In genomic region chr7:105439174-105439893, GRCh38 we compare ENCODE assay signal across 8 cellular contexts. TPM values are rescaled to one million over a fixed set of nuclear protein-coding genes. Genes with fewer than 3 reads are reported as not detected.
DNase-seq lines count a peak whose midpoint lies in the region; ATAC-seq and TF ChIP-seq lines count a peak whose summit lies in the region.

No MANE protein-coding gene starts in this region.

- H3K9me3 ChIP-seq in SK-N-SH: no peaks in the 10 kb centered on the region

- H3K4me1 ChIP-seq in SK-N-SH (ENCODE audit: control insufficient read depth in 1 of 2, insufficient read depth in 2 of 2, low read depth in 1 of 2, low read length in 1 of 2): peaks cover 0 to 4% of the 10 kb centered on the region in 2 experiments; a peak in 1 of 4 replicates

- whole genome bisulfite sequencing in SK-N-SH (ENCODE audit: low lambda C conversion rate): 83% methylated on average over 9 of the region's 9 CpGs

- POLR2A ChIA-PET in SK-N-SH (lab: Yijun Ruan, JAX): no interaction called here

- TF ChIP-seq CTCF in 22Rv1 (IDR thresholded peaks at IDR 0.05): peak; percentile 22; the same call in 1 of the 2 replicates
- peak; percentile 35; the same call in 1 of the 2 replicates for TF ChIP-seq CTCF in SK-N-SH (IDR thresholded peaks at IDR 0.05)

- DNase-seq in H7: peak; percentile 32
- peak; percentile 32 for DNase-seq in SK-N-SH
- peak; percentile 25 for DNase-seq in iPS-NIHi11 (ENCODE audit: low spot score)
- no peak for DNase-seq in C1 segment of cervical spinal cord (lab: John Stamatoyannopoulos, UW)
- no peak for DNase-seq in activated CD8-positive, alpha-beta memory T cell treated with anti-CD3 and anti-CD28 coated beads for 24 hours
- no peak for DNase-seq in NK-92 treated with Interleukin-12 subunit alpha and Interleukin-12 subunit beta, amount 100 ng/mL, for 24 hours (lab: John Stamatoyannopoulos, UW)

- no peaks in the 10 kb centered on the region for H4K20me1 ChIP-seq in SK-N-SH (ENCODE audit: insufficient read depth)

- no peak overlapping the region for H3K9ac ChIP-seq in SK-N-SH

- peaks cover 11% of the 10 kb centered on the region for H3F3A ChIP-seq in SK-N-SH (replicated peaks; ENCODE audit: insufficient read depth)

- no peaks in the 10 kb centered on the region for H3K36me3 ChIP-seq in H7 (replicated peaks; ENCODE audit: control insufficient read depth, insufficient read depth, low read length)
- H3K36me3 ChIP-seq in SK-N-SH (replicated peaks in 1 of 2; ENCODE audit: control insufficient read depth in 1 of 2, insufficient read depth in 2 of 2, low read length in 1 of 2): no peaks in the 10 kb centered on the region

- H3K4me2 ChIP-seq in SK-N-SH: peak overlapping the region; percentile 35

- H3K27me3 ChIP-seq in H7 (ENCODE audit: control insufficient read depth, insufficient read depth, low read length): no peaks in the 10 kb centered on the region
- no peaks in the 10 kb centered on the region for H3K27me3 ChIP-seq in SK-N-SH (ENCODE audit: insufficient read depth)

- H3K4me3 ChIP-seq in H7 (ENCODE audit: insufficient read depth, low read depth, low read length) (no peak overlapping the region), SK-N-SH (ENCODE audit: low read depth in 2 of 2, low read length in 1 of 2) (no peak overlapping the region)

- no peaks in the 10 kb centered on the region for H3K79me2 ChIP-seq in SK-N-SH (ENCODE audit: insufficient read depth)

- H2AFZ ChIP-seq in SK-N-SH (ENCODE audit: low read depth): peak overlapping the region; percentile 39; the same call in 1 of the 2 replicates

- no peaks in the 10 kb centered on the region for H3K9me2 ChIP-seq in SK-N-SH

- CTCF ChIA-PET in SK-N-SH (lab: Yijun Ruan, JAX): interaction anchor here (0.5 to 1.9 kb wide), 7 partner anchors 10 to 458 kb away, joined by 3 to 12 read pairs (median 4); no protein-coding TSS in a partner anchor

- peak; percentile 44 for TF ChIP-seq RAD21 in SK-N-SH (IDR thresholded peaks at IDR 0.05; ENCODE audit: low read length)

- no peak for ATAC-seq in HG03378 (IDR thresholded peaks at IDR 0.05; ENCODE audit: unreplicated experiment)

- H3K27ac ChIP-seq in 22Rv1: 0 out of 2 replicates have a peak overlapping the region, but pooled peaks have one; percentile 7
- H3K27ac ChIP-seq in SK-N-SH (ENCODE audit: low read depth in 2 of 2, low read length in 1 of 2): peak overlapping the region in 1 of 2 experiments; percentile 33; a peak in 2 of 4 replicates

- TF ChIP-seq EP300 in SK-N-SH (IDR thresholded peaks at IDR 0.05; ENCODE audit: borderline replicate concordance in 1 of 2, low read depth in 1 of 2, low read length in 1 of 2): no peak

TF ChIP-seq in SK-N-SH, 30 proteins besides CTCF, POLR2A, EP300 and RAD21 (continues in another document):
- TF ChIP-seq YY1 (IDR thresholded peaks at IDR 0.05; ENCODE audit: low read depth): peak; percentile 84; the same call in 1 of the 2 replicates
- TF ChIP-seq FOXJ3 (CRISPR knock-in tag; IDR thresholded peaks at IDR 0.05): no peak
- TF ChIP-seq, protein P1, sequence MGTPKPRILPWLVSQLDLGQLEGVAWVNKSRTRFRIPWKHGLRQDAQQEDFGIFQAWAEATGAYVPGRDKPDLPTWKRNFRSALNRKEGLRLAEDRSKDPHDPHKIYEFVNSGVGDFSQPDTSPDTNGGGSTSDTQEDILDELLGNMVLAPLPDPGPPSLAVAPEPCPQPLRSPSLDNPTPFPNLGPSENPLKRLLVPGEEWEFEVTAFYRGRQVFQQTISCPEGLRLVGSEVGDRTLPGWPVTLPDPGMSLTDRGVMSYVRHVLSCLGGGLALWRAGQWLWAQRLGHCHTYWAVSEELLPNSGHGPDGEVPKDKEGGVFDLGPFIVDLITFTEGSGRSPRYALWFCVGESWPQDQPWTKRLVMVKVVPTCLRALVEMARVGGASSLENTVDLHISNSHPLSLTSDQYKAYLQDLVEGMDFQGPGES (IDR thresholded peaks at IDR 0.05; ENCODE audit: low read depth, low read length): no peak
- TF ChIP-seq, protein P2, sequence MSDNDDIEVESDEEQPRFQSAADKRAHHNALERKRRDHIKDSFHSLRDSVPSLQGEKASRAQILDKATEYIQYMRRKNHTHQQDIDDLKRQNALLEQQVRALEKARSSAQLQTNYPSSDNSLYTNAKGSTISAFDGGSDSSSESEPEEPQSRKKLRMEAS (IDR thresholded peaks at IDR 0.05; ENCODE audit: low read depth): no peak; the same call in 1 of the 2 replicates
- TF ChIP-seq RFX5 (IDR thresholded peaks at IDR 0.05; ENCODE audit: low read length): no peak
- no peak for TF ChIP-seq EZH2phosphoT487 (IDR thresholded peaks at IDR 0.05; ENCODE audit: borderline replicate concordance, low read depth)
- TF ChIP-seq FOSL2 (IDR thresholded peaks at IDR 0.05; ENCODE audit: borderline replicate concordance, low read depth): peak; percentile 85
- no peak; the same call in 1 of the 2 replicates for TF ChIP-seq GABPA (IDR thresholded peaks at IDR 0.05; ENCODE audit: low read depth)
- TF ChIP-seq NFIC (IDR thresholded peaks at IDR 0.05; ENCODE audit: borderline replicate concordance): peak; percentile 63; the same call in 1 of the 2 replicates
- TF ChIP-seq POLR2AphosphoS5 (IDR thresholded peaks at IDR 0.05; ENCODE audit: low read depth, low read length): no peak
- no peak for TF ChIP-seq REST (IDR thresholded peaks at IDR 0.05; ENCODE audit: low read depth, low read length)
- no peak for TF ChIP-seq MXI1 (IDR thresholded peaks at IDR 0.05; ENCODE audit: low read depth, low read length)
- TF ChIP-seq ELF1 (IDR thresholded peaks at IDR 0.05): peak; percentile 42; the same call in 1 of the 2 replicates
- peak; percentile 38; the same call in 1 of the 2 replicates for TF ChIP-seq SIN3A (IDR thresholded peaks at IDR 0.05; ENCODE audit: borderline replicate concordance, low read depth, low read length)
- TF ChIP-seq TCF12 (IDR thresholded peaks at IDR 0.05): peak; percentile 51; the same call in 1 of the 2 replicates
- TF ChIP-seq GATA2 (CRISPR knock-in tag; IDR thresholded peaks at IDR 0.05): no peak
- TF ChIP-seq MEF2A (IDR thresholded peaks at IDR 0.05; ENCODE audit: borderline replicate concordance, low read depth): no peak
- no peak for TF ChIP-seq USF2 (IDR thresholded peaks at IDR 0.05; ENCODE audit: borderline replicate concordance, low read depth, low read length)
- peak; percentile 86; the same call in 1 of the 2 replicates for TF ChIP-seq JUND (IDR thresholded peaks at IDR 0.05)
- no peak for TF ChIP-seq TAF1 (IDR thresholded peaks at IDR 0.05; ENCODE audit: borderline replicate concordance, low read depth, low read length)
- TF ChIP-seq TEAD4 (IDR thresholded peaks at IDR 0.05; ENCODE audit: borderline replicate concordance, insufficient read depth): peak; percentile 86
- no peak for TF ChIP-seq SMC3 (IDR thresholded peaks at IDR 0.05; ENCODE audit: low read depth, low read length)
- no peak for TF ChIP-seq FOXM1 (IDR thresholded peaks at IDR 0.05; ENCODE audit: low read depth)

RNA-seq across cellular contexts. Expression of gene SRPK2, which starts 50.6 kb away (rescaled TPM):
- 28.4 and 36.6 TPM in 2 replicates for total RNA-seq in H7 (2014; rRNA removed; shearing (Covaris generic))
- 15.4 and 17.3 TPM in 2 replicates for polyA plus RNA-seq in SK-N-SH (2012; rRNA removed)
- polyA plus RNA-seq in SK-N-SH (2012; cell fraction: cytosol; rRNA removed): 20.2 and 23.7 TPM in 2 replicates
- polyA plus RNA-seq in SK-N-SH (2012; cell fraction: nucleus; rRNA removed): 23.0 and 33.9 TPM in 2 replicates

Comparison
In these comparisons a context has a peak if more than half of its experiments do, and no peak if none do; other contexts are left out.
1. DNase-seq: peak in H7 (single experiment), SK-N-SH (single experiment) and iPS-NIHi11 (single experiment); none in C1 segment of cervical spinal cord (0 of 14), activated CD8-positive, alpha-beta memory T cell treated with anti-CD3 and anti-CD28 coated beads for 24 hours (single experiment) and NK-92 treated with Interleukin-12 subunit alpha and Interleukin-12 subunit beta, amount 100 ng/mL, for 24 hours (single experiment).